ENCODE assay signal across 8 cellular contexts in genomic region chr10:46578475-46579178, GRCh38. TPM values are rescaled to one million over a fixed set of nuclear protein-coding genes. Genes with fewer than 3 reads are reported as not detected.
DNase-seq lines count a peak whose midpoint lies in the region; ATAC-seq and TF ChIP-seq lines count a peak whose summit lies in the region.
"Not testable (repeated sequence)": the region's sequence is repeated elsewhere in the genome, so short reads cannot be mapped to it uniquely, and the experiment has no call there.

Gene SYT15, plus strand, starts transcription at chr10:46579128. Its CDS starts 41 bp downstream, at chr10:46579169.

- not testable (repeated sequence) for H4K20me1 ChIP-seq in neural progenitor cell (ENCODE audit: low read depth); smooth muscle cell (ENCODE audit: low read depth)

- 0 out of 2 replicates have a peak within 1 kb of the TSS, but pooled peaks have one; percentile 23 for H3K4me3 ChIP-seq in HUES64 (ENCODE audit: low read length)
- peak within 1 kb of the TSS; percentile 5 to 53 (median 29) for H3K4me3 ChIP-seq in esophagus squamous epithelium
- peak within 1 kb of the TSS; percentile 15 for H3K4me3 ChIP-seq in right cardiac atrium (ENCODE audit: low read length)
- H3K4me3 ChIP-seq in left lung = peak within 1 kb of the TSS in 1 of 2 donors; percentile 18
- H3K4me3 ChIP-seq in neural progenitor cell = peak within 1 kb of the TSS; percentile 17
- H3K4me3 ChIP-seq in smooth muscle cell = not testable (repeated sequence)

- not testable (repeated sequence) for DNase-seq in activated naive CD8-positive, alpha-beta T cell treated with anti-CD3 and anti-CD28 coated beads, Interleukin-2, amount 10 ng/mL, durations not matched to agents 7 days and 5 days; esophagus squamous epithelium (lab: John Stamatoyannopoulos, UW); left lung; neural progenitor cell (ENCODE audit: low spot score); smooth muscle cell (lab: John Stamatoyannopoulos, UW; ENCODE audit: unreplicated experiment); ureter (ENCODE audit: low spot score)
- peak in 1 of 3 donors; percentile 50 for DNase-seq in right cardiac atrium

- intact Hi-C loops in esophagus squamous epithelium (cut with DNase I); right cardiac atrium (cut with DNase I); left lung (cut with DNase I): not testable (repeated sequence)

- not testable (repeated sequence) for H3K27me3 Mint-ChIP-seq in activated naive CD8-positive, alpha-beta T cell treated with anti-CD3 and anti-CD28 coated beads, Interleukin-2, amount 10 ng/mL, durations not matched to agents 7 days and 5 days; neural progenitor cell (ENCODE audit: insufficient read depth, low read depth)

- not testable (repeated sequence) for TF ChIP-seq POLR2A in esophagus squamous epithelium (IDR thresholded peaks at IDR 0.05)

- not testable (repeated sequence) for TF ChIP-seq CTCF in esophagus squamous epithelium (IDR thresholded peaks at IDR 0.05); left lung (IDR thresholded peaks at IDR 0.05); neural progenitor cell (IDR thresholded peaks at IDR 0.05); smooth muscle cell (IDR thresholded peaks at IDR 0.05; ENCODE audit: borderline replicate concordance, insufficient read depth, poor library complexity, severe bottlenecking)

- not testable (repeated sequence) for H3K9me3 ChIP-seq in HUES64 (ENCODE audit: insufficient read depth, low read depth, low read length); esophagus squamous epithelium; right cardiac atrium (ENCODE audit: control insufficient read depth, low read length); left lung; neural progenitor cell (ENCODE audit: low read depth); smooth muscle cell (replicated peaks; ENCODE audit: low read depth)

- POLR2A ChIA-PET in activated naive CD8-positive, alpha-beta T cell treated with anti-CD3 and anti-CD28 coated beads, Interleukin-2, amount 10 ng/mL, durations not matched to agents 7 days and 5 days (lab: Charles Lee) = not testable (repeated sequence)

- not testable (repeated sequence) for H3K27ac Mint-ChIP-seq in activated naive CD8-positive, alpha-beta T cell treated with anti-CD3 and anti-CD28 coated beads, Interleukin-2, amount 10 ng/mL, durations not matched to agents 7 days and 5 days; neural progenitor cell

- H3K27me3 ChIP-seq in HUES64 (ENCODE audit: insufficient read depth, low read length) (peaks cover 15% of the 10 kb centered on the region), esophagus squamous epithelium (peaks cover 0 to 13% (median 0%) of the 10 kb centered on the region in 4 donors), neural progenitor cell (peaks cover 18% of the 10 kb centered on the region)
- H3K27me3 ChIP-seq in right cardiac atrium (ENCODE audit: control insufficient read depth, insufficient read depth); left lung; smooth muscle cell (ENCODE audit: low read depth): not testable (repeated sequence)

- H3K36me3 Mint-ChIP-seq in activated naive CD8-positive, alpha-beta T cell treated with anti-CD3 and anti-CD28 coated beads, Interleukin-2, amount 10 ng/mL, durations not matched to agents 7 days and 5 days; neural progenitor cell: not testable (repeated sequence)

- not testable (repeated sequence) for H3K9me3 Mint-ChIP-seq in activated naive CD8-positive, alpha-beta T cell treated with anti-CD3 and anti-CD28 coated beads, Interleukin-2, amount 10 ng/mL, durations not matched to agents 7 days and 5 days; neural progenitor cell

- not testable (repeated sequence) for H3K9ac ChIP-seq in HUES64 (ENCODE audit: low read depth, low read length); neural progenitor cell; smooth muscle cell (ENCODE audit: low read depth)

- not testable (repeated sequence) for H3K27ac ChIP-seq in HUES64 (ENCODE audit: low read depth, low read length); esophagus squamous epithelium; right cardiac atrium (ENCODE audit: low read length); left lung; neural progenitor cell; smooth muscle cell (ENCODE audit: low read depth)

- not testable (repeated sequence) for H3K4me1 ChIP-seq in HUES64 (ENCODE audit: insufficient read depth, low read length); esophagus squamous epithelium; right cardiac atrium (ENCODE audit: control insufficient read depth, insufficient read depth, low read length); left lung; neural progenitor cell; smooth muscle cell (ENCODE audit: low read depth)

- H3K4me2 ChIP-seq in neural progenitor cell (peak within 1 kb of the TSS; percentile 48), smooth muscle cell (peak within 1 kb of the TSS; percentile 73)

- 0% methylated on average over 20 of the region's 68 CpGs for WGBS in HUES64
- no CpG with 5 or more reads among the region's 68 CpGs for WGBS in esophagus squamous epithelium, 2 donors
- under 1% methylated on average over 39 of the region's 68 CpGs for WGBS in right cardiac atrium
- WGBS in smooth muscle cell (ENCODE audit: low lambda C conversion rate) = 5% methylated on average over 17 of the region's 68 CpGs

- not testable (repeated sequence) for H3K4me3 Mint-ChIP-seq in activated naive CD8-positive, alpha-beta T cell treated with anti-CD3 and anti-CD28 coated beads, Interleukin-2, amount 10 ng/mL, durations not matched to agents 7 days and 5 days; neural progenitor cell

- ATAC-seq in activated naive CD8-positive, alpha-beta T cell treated with anti-CD3 and anti-CD28 coated beads, Interleukin-2, amount 10 ng/mL, durations not matched to agents 7 days and 5 days (ENCODE audit: low read depth) = peak; percentile 15
- ATAC-seq in right cardiac atrium (peak; percentile 44 to 49), left lung (peak; percentile 50)

- not testable (repeated sequence) for H3K36me3 ChIP-seq in HUES64 (ENCODE audit: insufficient read depth, low read length); esophagus squamous epithelium; left lung; neural progenitor cell; smooth muscle cell (ENCODE audit: low read depth)

- not testable (repeated sequence) for H3K4me1 Mint-ChIP-seq in activated naive CD8-positive, alpha-beta T cell treated with anti-CD3 and anti-CD28 coated beads, Interleukin-2, amount 10 ng/mL, durations not matched to agents 7 days and 5 days; neural progenitor cell

- H3K79me2 ChIP-seq in neural progenitor cell (ENCODE audit: low read depth); smooth muscle cell (ENCODE audit: low read depth): not testable (repeated sequence)

- not testable (repeated sequence) for H3F3A ChIP-seq in neural progenitor cell (ENCODE audit: low read depth); smooth muscle cell (ENCODE audit: low read depth)

- not testable (repeated sequence) for H2AFZ ChIP-seq in neural progenitor cell (replicated peaks); smooth muscle cell (ENCODE audit: low read depth)

RNA-seq across cellular contexts. Expression of gene SYT15, which starts in this region (rescaled TPM):
- 0.25 TPM for polyA plus RNA-seq in HUES64 (2013, experiment 1 of 2)
- 1.1 TPM for polyA plus RNA-seq in HUES64 (2013, experiment 2 of 2)
- total RNA-seq in activated naive CD8-positive, alpha-beta T cell treated with anti-CD3 and anti-CD28 coated beads, Interleukin-2, amount 10 ng/mL, durations not matched to agents 7 days and 5 days = 1 to 10 TPM; 1.1 to 1.4 TPM
- 1 to 10 TPM in 2 of 4 donors, under 1 TPM in 2; 0.31 to 2.7 (median 1.0) TPM for total RNA-seq in esophagus squamous epithelium
- 1 to 10 TPM; 2.7 to 4.1 (median 3.5) TPM for total RNA-seq in right cardiac atrium
- polyA plus RNA-seq in right cardiac atrium = 2.6 TPM
- total RNA-seq in left lung = 10 to 100 TPM; 20.1 to 30.9 TPM
- total RNA-seq in neural progenitor cell (ENCODE audit: low replicate concordance) = 0.15 and 0.17 TPM in 2 replicates
- total RNA-seq in smooth muscle cell = 0.13 and 0.22 TPM in 2 replicates
- 0.89 and 1.4 TPM in 2 replicates for polyA plus RNA-seq in smooth muscle cell
- 10.4 TPM for total RNA-seq in ureter
